Comparison of ENCODE assay signal across 19 cellular contexts in the genomic region with DNA sequence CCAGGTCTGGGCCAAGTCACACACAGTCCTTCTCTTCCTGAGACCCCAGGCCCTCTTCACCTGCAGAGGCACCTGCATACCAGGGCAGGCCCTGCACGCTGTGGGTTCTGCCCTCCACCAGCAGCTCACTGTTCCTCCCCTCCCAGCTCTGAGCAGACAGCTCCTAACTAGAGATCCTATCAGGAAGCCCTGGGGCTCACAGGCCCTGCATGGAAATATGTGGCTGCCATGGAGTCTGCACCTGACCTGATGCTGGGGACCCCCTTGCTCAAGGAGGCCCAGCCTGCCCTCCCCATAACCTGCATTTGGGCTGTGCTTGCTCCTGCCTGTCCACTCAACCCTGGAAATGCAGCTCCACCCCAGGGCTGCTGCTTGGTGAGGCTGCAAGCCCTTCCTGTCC. TPM values are rescaled to one million over a fixed set of nuclear protein-coding genes. Genes with fewer than 3 reads are reported as not detected.
"Had no signal": no experiment of that assay in that cellular context is flagged by ENCODE, and none has a peak within 500 bp of the region (broad histone marks: within the 10 kb centered on the region; RNA-seq: fewer than 3 reads in every experiment).

No MANE protein-coding gene starts in this region.

- H3K27me3 ChIP-seq: right atrium auricular region had no signal

- H3K9me3 Mint-ChIP-seq: dendritic cell treated with granulocyte-macrophage colony-stimulating factor and Interleukin-4, amounts not matched to agents 40 ng/mL and 50 ng/mL, for 4 days; effector memory CD8-positive, alpha-beta T cell; immature natural killer cell; memory B cell; naive B cell; nephron had no signal

- H3K9me3 ChIP-seq: esophagus squamous epithelium, gastroesophageal sphincter, left ventricle myocardium inferior, lower lobe of right lung, right atrium auricular region had no signal

- H3K27ac ChIP-seq: esophagus squamous epithelium, gastroesophageal sphincter, left ventricle myocardium inferior, lower lobe of right lung, right atrium auricular region had no signal

- H3K4me1 Mint-ChIP-seq: immature natural killer cell, memory B cell, naive B cell, nephron had no signal

- DNase-seq: effector memory CD8-positive, alpha-beta T cell; esophagus squamous epithelium; immature natural killer cell; kidney; left cardiac atrium; left ventricle myocardium inferior; lower lobe of right lung; midbrain; naive B cell; small intestine; stimulated activated CD4-positive, alpha-beta T cell treated with anti-CD3 and anti-CD28 coated beads, Interleukin-12 subunit alpha, Interleukin-12 subunit beta, amount 100 ng/mL, for 4 hours; stimulated activated naive CD4-positive, alpha-beta T cell treated with Interleukin-2 at 50 U/mL for 16 hours had no signal

- H3K4me3 ChIP-seq: esophagus squamous epithelium, gastroesophageal sphincter, left ventricle myocardium inferior, lower lobe of right lung, right atrium auricular region had no signal

- H3K36me3 Mint-ChIP-seq: immature natural killer cell, memory B cell, naive B cell had no signal

- ATAC-seq: effector memory CD8-positive, alpha-beta T cell; gastroesophageal sphincter; left cardiac atrium had no signal

- H3K27ac Mint-ChIP-seq: dendritic cell treated with granulocyte-macrophage colony-stimulating factor and Interleukin-4, amounts not matched to agents 40 ng/mL and 50 ng/mL, for 4 days; effector memory CD8-positive, alpha-beta T cell; memory B cell; naive B cell; nephron had no signal

- H3K4me3 Mint-ChIP-seq: dendritic cell treated with granulocyte-macrophage colony-stimulating factor and Interleukin-4, amounts not matched to agents 40 ng/mL and 50 ng/mL, for 4 days; effector memory CD8-positive, alpha-beta T cell; immature natural killer cell; memory B cell; naive B cell; nephron had no signal

- H3K36me3 ChIP-seq: esophagus squamous epithelium, gastroesophageal sphincter, left ventricle myocardium inferior, lower lobe of right lung, right atrium auricular region had no signal

- H3K4me1 ChIP-seq: esophagus squamous epithelium, gastroesophageal sphincter, left ventricle myocardium inferior, lower lobe of right lung, right atrium auricular region had no signal

RNA-seq across cellular contexts. Expression of gene HLA-G, which starts 14.6 kb away (rescaled TPM):
- total RNA-seq: gastroesophageal sphincter, left ventricle myocardium inferior, omental fat pad, right atrium auricular region, urinary bladder had no signal
- polyA plus RNA-seq: urinary bladder had no signal
